In the genomic region with DNA sequence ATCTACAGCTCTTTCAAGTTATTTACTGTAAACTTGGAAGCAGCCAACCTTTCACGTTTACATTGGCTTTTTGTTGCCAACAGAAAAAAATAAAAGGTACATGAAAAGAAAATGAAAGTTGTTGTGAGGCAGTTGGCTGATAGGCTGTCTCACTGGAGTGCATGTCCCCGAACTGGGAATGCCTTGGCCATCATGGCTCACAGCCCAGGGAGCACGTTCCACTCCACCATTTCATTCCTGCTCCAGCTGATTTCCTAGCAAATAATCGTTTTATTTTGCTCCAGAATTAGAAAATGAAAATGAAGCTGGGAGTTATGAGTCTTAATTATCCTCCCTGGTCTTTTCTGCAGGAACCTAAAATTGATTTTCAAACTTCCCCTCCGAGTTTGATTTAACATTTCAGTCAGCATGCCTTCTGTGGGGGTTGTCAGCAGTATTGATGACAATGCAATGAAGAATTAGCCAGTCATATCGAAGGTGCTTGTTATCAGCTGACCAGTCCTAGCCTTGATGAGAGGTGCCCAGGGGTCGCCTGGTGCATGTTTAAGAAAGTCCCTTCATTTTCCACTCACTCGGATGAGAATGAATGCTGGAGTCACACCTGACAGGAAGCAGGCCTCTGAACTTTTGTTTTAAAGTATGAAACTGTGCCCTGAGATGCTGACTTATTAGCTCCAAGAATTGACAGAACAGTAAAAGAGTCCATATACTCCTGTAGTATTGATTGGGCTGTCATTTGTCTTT, we compare ENCODE assay signal across 14 cellular contexts.
DNase-seq lines count a peak whose midpoint lies in the region; ATAC-seq, FAIRE-seq and TF ChIP-seq lines count a peak whose summit lies in the region.
"Had no signal": no experiment of that assay in that cellular context is flagged by ENCODE, and none has a peak within 500 bp of the region (broad histone marks: within the 10 kb centered on the region; RNA-seq: fewer than 3 reads in every experiment).

No MANE protein-coding gene starts in this region.

- no peaks in the 10 kb centered on the region for H3K9me3 Mint-ChIP-seq in nephron
- H3K9me3 Mint-ChIP-seq: CD4-positive, alpha-beta memory T cell had no signal

- peaks cover 46% of the 10 kb centered on the region for H3K4me1 Mint-ChIP-seq in nephron
- H3K4me1 Mint-ChIP-seq: CD4-positive, alpha-beta memory T cell had no signal

- no peak overlapping the region for H2BK15ac ChIP-seq in H1 (ENCODE audit: low read length)

- no peak overlapping the region for H2BK5ac ChIP-seq in H1 (ENCODE audit: low read depth, low read length)

- no peak overlapping the region for H3K18ac ChIP-seq in H1 (ENCODE audit: extremely low read depth, low read length)

- no peak for TF ChIP-seq POLR2A in H1 (IDR thresholded peaks at IDR 0.05; ENCODE audit: control extremely low read depth in 1 of 2, low read depth in 2 of 2, low read length in 2 of 2)

- no peaks in the 10 kb centered on the region for H3K79me1 ChIP-seq in H1 (ENCODE audit: low read depth, low read length)

- no peak for TF ChIP-seq CTCF in H1 (IDR thresholded peaks at IDR 0.05; ENCODE audit: control extremely low read depth in 1 of 3, insufficient read depth in 1 of 3, low read depth in 1 of 3, low read length in 3 of 3)
- no peak for TF ChIP-seq CTCF in nephron (IDR thresholded peaks at IDR 0.05; ENCODE audit: unreplicated experiment in 3 of 3)
- no peak for TF ChIP-seq CTCF in mucosa of descending colon (IDR thresholded peaks at IDR 0.05)
- no peak for TF ChIP-seq CTCF in OCI-LY7 (conservative IDR thresholded peaks at IDR 0.05; ENCODE audit: low read length)

- H3K27me3 Mint-ChIP-seq in nephron (ENCODE audit: low read depth) = no peaks in the 10 kb centered on the region
- H3K27me3 Mint-ChIP-seq: CD4-positive, alpha-beta memory T cell had no signal

- no peak overlapping the region for H2BK20ac ChIP-seq in H1 (ENCODE audit: low read length)

- H4K20me1 ChIP-seq in H1 (replicated peaks in 1 of 2; ENCODE audit: control insufficient read depth in 1 of 2, insufficient read depth in 2 of 2, low read length in 2 of 2) = no peaks in the 10 kb centered on the region
- H4K20me1 ChIP-seq in OCI-LY7 (ENCODE audit: insufficient read depth, low read length) = no peaks in the 10 kb centered on the region

- no peaks in the 10 kb centered on the region for H3K27me3 ChIP-seq in H1 (replicated peaks in 1 of 4; ENCODE audit: control insufficient read depth in 3 of 4, extremely low read depth in 1 of 4, insufficient read depth in 3 of 4, low read length in 3 of 4)
- H3K27me3 ChIP-seq: BE2C had no signal

- no peak overlapping the region for H2BK12ac ChIP-seq in H1 (ENCODE audit: low read depth, low read length)

- H4K8ac ChIP-seq in H1 (ENCODE audit: extremely low read depth, insufficient read depth, low read length) = no peak overlapping the region

- WGBS in H1 (ENCODE audit: extremely low coverage in 1 of 2, insufficient coverage in 1 of 2, insufficient read length in 1 of 2, insufficient replicate concordance in 2 of 2, low coverage in 1 of 2, low lambda C conversion rate in 2 of 2, missing lambda C conversion rate in 1 of 2), 2 experiments = 89% methylated on average over 8 of the region's 8 CpGs; no CpG with 5 or more reads in 1 of the 2 experiments

- H2AK5ac ChIP-seq in H1 (ENCODE audit: low read depth, low read length) = no peak overlapping the region

- H3K4ac ChIP-seq in H1 (replicated peaks; ENCODE audit: insufficient read length, low read depth, low read length) = no peak overlapping the region

- H3K4me1 ChIP-seq in H1 (replicated peaks in 1 of 4; ENCODE audit: control insufficient read depth in 3 of 4, insufficient read depth in 4 of 4, low read length in 3 of 4) (peaks cover 0 to 5% (median 2%) of the 10 kb centered on the region in 4 experiments; a peak in 2 of 7 replicates), mucosa of descending colon (ENCODE audit: low read depth) (no peaks in the 10 kb centered on the region), OCI-LY7 (ENCODE audit: insufficient read depth, low read length, poor library complexity, severe bottlenecking) (no peaks in the 10 kb centered on the region)

- DNase-seq in COR-L47 (lab: John Stamatoyannopoulos, UW) = peak; percentile 57
- peak; percentile 5 for DNase-seq in ELF-1 (ENCODE audit: low read depth, low spot score)
- DNase-seq in H1 (ENCODE audit: low read depth in 1 of 2, low spot score in 2 of 2) = no peak
- DNase-seq in iPS-NIHi11 (ENCODE audit: low spot score) = no peak
- no peak for DNase-seq in mucosa of descending colon
- no peak for DNase-seq in OCI-LY7 (ENCODE audit: low spot score)
- DNase-seq: BE2C; CD4-positive, alpha-beta memory T cell; NCI-H1436 treated with DMSO at 0.1 percent for 48 hours; NCI-H345; SIG-M5 had no signal

- no peaks in the 10 kb centered on the region for H3K23me2 ChIP-seq in H1 (ENCODE audit: low read depth, low read length)

- H3K9me2 ChIP-seq in OCI-LY7 (ENCODE audit: insufficient read depth, low read length) = no peaks in the 10 kb centered on the region

- H3K36me3 ChIP-seq in H1 (ENCODE audit: control insufficient read depth in 2 of 4, insufficient read depth in 4 of 4, low read length in 3 of 4) (no peaks in the 10 kb centered on the region), mucosa of descending colon (ENCODE audit: low read depth) (no peaks in the 10 kb centered on the region), OCI-LY7 (ENCODE audit: insufficient read depth, low read length) (no peaks in the 10 kb centered on the region)
- H3K36me3 ChIP-seq: BE2C, HAP-1 had no signal

- H4K91ac ChIP-seq in H1 (replicated peaks; ENCODE audit: insufficient read length, low read length) = no peak overlapping the region

- H3K27ac ChIP-seq in H1 (ENCODE audit: low read depth, low read length) (no peak overlapping the region), OCI-LY7 (ENCODE audit: low read depth, low read length, poor library complexity, severe bottlenecking) (no peak overlapping the region)

- BruUV-seq in OCI-LY7 (replicated peaks; lab: Mats Ljungman, UMichigan) = no TSS peak

- ATAC-seq in mucosa of descending colon = no peak

- H3K23ac ChIP-seq in H1 (ENCODE audit: insufficient read length) = no peak overlapping the region

- POLR2A ChIA-PET in H1 (lab: Charles Lee; ENCODE audit: partially characterized antibody) (no interaction called here), OCI-LY7 (lab: Charles Lee) (no interaction called here)

- no peak overlapping the region for H3K4me3 Mint-ChIP-seq in nephron
- H3K4me3 Mint-ChIP-seq: CD4-positive, alpha-beta memory T cell had no signal

- H3K4me3 ChIP-seq in H1 (ENCODE audit: extremely low read depth in 1 of 4, insufficient read depth in 2 of 4, low read depth in 3 of 4, low read length in 4 of 4) = no peak overlapping the region
- H3K4me3 ChIP-seq in mucosa of descending colon = no peak overlapping the region
- H3K4me3 ChIP-seq in OCI-LY7 (ENCODE audit: low read depth, low read length, poor library complexity, severe bottlenecking) = no peak overlapping the region
- H3K4me3 ChIP-seq: HAP-1 had no signal

- no peak overlapping the region for H3K56ac ChIP-seq in H1 (replicated peaks; ENCODE audit: insufficient read length, low read depth, low read length)

- no peak overlapping the region for H3K14ac ChIP-seq in H1 (ENCODE audit: insufficient read length)

- TF ChIP-seq EP300 in H1 (IDR thresholded peaks at IDR 0.05; ENCODE audit: borderline replicate concordance in 1 of 2, low read depth in 2 of 2, low read length in 2 of 2) = no peak

- CTCF ChIA-PET in H1 (lab: Charles Lee; ENCODE audit: partially characterized antibody) = interaction anchor here (1.3 to 1.5 kb wide), 2 partner anchors 33 to 108 kb away, joined by 3 read pairs; no protein-coding TSS in a partner anchor
- CTCF ChIA-PET in OCI-LY7 (lab: Charles Lee; ENCODE audit: unreplicated experiment) = interaction anchor here (0.6 kb wide), 1 partner anchor 40 kb away, joined by 3 read pairs; no protein-coding TSS in a partner anchor

- FAIRE-seq in H1 (lab: Jason Lieb, UNC) = no peak
- FAIRE-seq: RCC 7860 had no signal

- no peak overlapping the region for H2BK120ac ChIP-seq in H1 (replicated peaks; ENCODE audit: low read depth, low read length)

- TF ChIP-seq RAD21 in H1 (IDR thresholded peaks at IDR 0.05 in 1 of 2, conservative IDR thresholded peaks at IDR 0.05 in 1 of 2; ENCODE audit: low read depth in 2 of 2, low read length in 2 of 2) = no peak

- H4K5ac ChIP-seq in H1 (ENCODE audit: insufficient read length, low read depth, low read length) = no peak overlapping the region

- H3K36me3 Mint-ChIP-seq in nephron (ENCODE audit: low read depth) = no peaks in the 10 kb centered on the region
- H3K36me3 Mint-ChIP-seq: CD4-positive, alpha-beta memory T cell had no signal

- H3K27ac Mint-ChIP-seq in nephron = peak overlapping the region in 2 of 3 experiments; percentile 22 to 44
- H3K27ac Mint-ChIP-seq: CD4-positive, alpha-beta memory T cell had no signal

- H3K9ac ChIP-seq in H1 (replicated peaks in 1 of 4; ENCODE audit: extremely low read depth in 1 of 4, low read depth in 3 of 4, low read length in 3 of 4) = no peak overlapping the region

- no peaks in the 10 kb centered on the region for H3K9me3 ChIP-seq in H1 (ENCODE audit: insufficient read depth in 2 of 2, low read depth in 1 of 2, low read length in 1 of 2)
- H3K9me3 ChIP-seq in mucosa of descending colon = no peaks in the 10 kb centered on the region
- no peaks in the 10 kb centered on the region for H3K9me3 ChIP-seq in OCI-LY7 (ENCODE audit: low read length)
- H3K9me3 ChIP-seq: BE2C, HAP-1 had no signal

- H3K4me2 ChIP-seq in H1 (ENCODE audit: insufficient read depth in 1 of 2, low read depth in 2 of 2, low read length in 2 of 2) = no peak overlapping the region
- H3K4me2 ChIP-seq in OCI-LY7 (ENCODE audit: low read length) = no peak overlapping the region

- H2AFZ ChIP-seq in H1 (ENCODE audit: low read length) (0 out of 2 replicates have a peak overlapping the region, but pooled peaks have one; percentile 27), OCI-LY7 (ENCODE audit: low read length) (no peak overlapping the region)

- intact Hi-C loops in mucosa of descending colon (cut with DNase I, micrococcal nuclease) = no loop called here
- intact Hi-C loops in OCI-LY7 (cut with micrococcal nuclease; ENCODE audit: unreplicated experiment) = no loop called here

- H3K79me2 ChIP-seq in H1 (ENCODE audit: control insufficient read depth in 1 of 2, insufficient read depth in 2 of 2, low read length in 2 of 2) = no peaks in the 10 kb centered on the region
- H3K79me2 ChIP-seq in OCI-LY7 (ENCODE audit: insufficient read depth, low read depth, low read length) = no peaks in the 10 kb centered on the region

TF ChIP-seq in H1, 55 proteins besides CTCF, POLR2A, EP300 and RAD21 (continues in another document):
- TF ChIP-seq, protein P1, sequence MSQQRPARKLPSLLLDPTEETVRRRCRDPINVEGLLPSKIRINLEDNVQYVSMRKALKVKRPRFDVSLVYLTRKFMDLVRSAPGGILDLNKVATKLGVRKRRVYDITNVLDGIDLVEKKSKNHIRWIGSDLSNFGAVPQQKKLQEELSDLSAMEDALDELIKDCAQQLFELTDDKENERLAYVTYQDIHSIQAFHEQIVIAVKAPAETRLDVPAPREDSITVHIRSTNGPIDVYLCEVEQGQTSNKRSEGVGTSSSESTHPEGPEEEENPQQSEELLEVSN (IDR thresholded peaks at IDR 0.05) = no peak
- no peak for TF ChIP-seq HDAC6 (IDR thresholded peaks at IDR 0.05; ENCODE audit: low read depth, low read length)
- TF ChIP-seq SAP30 (IDR thresholded peaks at IDR 0.05; ENCODE audit: insufficient read depth, insufficient replicate concordance, low read length) = no peak
- no peak for TF ChIP-seq SP4 (IDR thresholded peaks at IDR 0.05; ENCODE audit: low read length)
- no peak for TF ChIP-seq CHD2 (IDR thresholded peaks at IDR 0.05; ENCODE audit: low read length)

Comparison
In these comparisons a context has a peak if more than half of its experiments do, and no peak if none do; other contexts are left out.
1. DNase-seq: peak in COR-L47 (single experiment) and ELF-1 (single experiment); none in H1 (0 of 2), iPS-NIHi11 (single experiment), mucosa of descending colon (0 of 3) and OCI-LY7 (single experiment).